1 cellular context compared by ENCODE assay signal in genomic region chr1:112508242-112509004, GRCh38.
TF ChIP-seq lines count a peak whose summit lies in the region.

TSS of gene WNT2B (plus strand) at chr1:112508965. CDS start at chr1:112509263, 298 bp downstream.

TF ChIP-seq in HEK293, 187 proteins besides CTCF, POLR2A, EP300 and RAD21 (continued from another document and continues in another):
- TF ChIP-seq ZNF555 (tag by site-specific recombination; conservative IDR thresholded peaks at IDR 0.05) (no peak), ZNF423 (tag by site-specific recombination; IDR thresholded peaks at IDR 0.05) (0 out of 2 replicates have a peak, but pooled peaks have one; percentile 13), ZSCAN4 (tag by site-specific recombination; IDR thresholded peaks at IDR 0.05) (peak; percentile 31; the same call in 1 of the 2 replicates), GLI2 (tag by site-specific recombination; IDR thresholded peaks at IDR 0.05; ENCODE audit: borderline replicate concordance, low read depth) (no peak), ZNF645 (tag by site-specific recombination; IDR thresholded peaks at IDR 0.05) (no peak), SP2 (tag by site-specific recombination; IDR thresholded peaks at IDR 0.05) (no peak; the same call in 1 of the 2 replicates), ZNF354C (tag by site-specific recombination; IDR thresholded peaks at IDR 0.05; ENCODE audit: borderline replicate concordance, low read depth) (no peak), ZIC2 (tag by site-specific recombination; IDR thresholded peaks at IDR 0.05) (peak; percentile 78), ZNF449 (tag by site-specific recombination; IDR thresholded peaks at IDR 0.05) (no peak; the same call in 1 of the 2 replicates), ZNF776 (tag by site-specific recombination; IDR thresholded peaks at IDR 0.05; ENCODE audit: borderline replicate concordance) (no peak), PBX3 (CRISPR knock-in tag; IDR thresholded peaks at IDR 0.05) (no peak), ZNF76 (tag by site-specific recombination; IDR thresholded peaks at IDR 0.05; ENCODE audit: borderline replicate concordance, low read depth) (peak; percentile 65; the same call in 1 of the 2 replicates), ZBTB6 (tag by site-specific recombination; IDR thresholded peaks at IDR 0.05) (no peak), GLI4 (tag by site-specific recombination; IDR thresholded peaks at IDR 0.05) (0 out of 2 replicates have a peak, but pooled peaks have one; percentile 35), ZNF214 (tag by site-specific recombination; IDR thresholded peaks at IDR 0.05; ENCODE audit: borderline replicate concordance) (no peak), ZBTB48 (tag by site-specific recombination; IDR thresholded peaks at IDR 0.05) (peak; percentile 94), ZNF658 (tag by site-specific recombination; IDR thresholded peaks at IDR 0.05) (no peak), ZNF639 (tag by site-specific recombination; IDR thresholded peaks at IDR 0.05) (no peak), KLF9 (tag by site-specific recombination; IDR thresholded peaks at IDR 0.05; ENCODE audit: low read depth) (no peak), KLF7 (tag by site-specific recombination; IDR thresholded peaks at IDR 0.05; ENCODE audit: borderline replicate concordance) (no peak), ZNF16 (tag by site-specific recombination; IDR thresholded peaks at IDR 0.05; ENCODE audit: low read depth) (no peak), ZNF514 (tag by site-specific recombination; IDR thresholded peaks at IDR 0.05) (no peak), TSHZ1 (tag by site-specific recombination; IDR thresholded peaks at IDR 0.05; ENCODE audit: borderline replicate concordance) (no peak), ZNF791 (tag by site-specific recombination; IDR thresholded peaks at IDR 0.05) (no peak), BCL11B (tag by site-specific recombination; IDR thresholded peaks at IDR 0.05; ENCODE audit: low read depth) (no peak), MEIS1 (CRISPR knock-in tag; IDR thresholded peaks at IDR 0.05; ENCODE audit: borderline replicate concordance) (no peak), ZNF621 (tag by site-specific recombination; IDR thresholded peaks at IDR 0.05) (no peak), ZNF2 (tag by site-specific recombination; IDR thresholded peaks at IDR 0.05) (0 out of 2 replicates have a peak, but pooled peaks have one; percentile 54), ZNF148 (tag by site-specific recombination; IDR thresholded peaks at IDR 0.05; ENCODE audit: borderline replicate concordance) (no peak), ZNF433 (tag by site-specific recombination; IDR thresholded peaks at IDR 0.05; ENCODE audit: low read depth) (no peak), ZNF18 (tag by site-specific recombination; IDR thresholded peaks at IDR 0.05) (no peak), FEZF1 (tag by site-specific recombination; IDR thresholded peaks at IDR 0.05) (no peak), ZNF133 (tag by site-specific recombination; IDR thresholded peaks at IDR 0.05) (peak; percentile 34; the same call in 1 of the 2 replicates), ZNF544 (tag by site-specific recombination; IDR thresholded peaks at IDR 0.05) (no peak), ZNF10 (tag by site-specific recombination; IDR thresholded peaks at IDR 0.05) (no peak), ZNF473 (tag by site-specific recombination; IDR thresholded peaks at IDR 0.05) (no peak), ZNF701 (tag by site-specific recombination; IDR thresholded peaks at IDR 0.05) (no peak), ZNF600 (tag by site-specific recombination; IDR thresholded peaks at IDR 0.05) (peak; percentile 56; the same call in 1 of the 2 replicates), ZNF521 (tag by site-specific recombination; IDR thresholded peaks at IDR 0.05) (no peak), INSM2 (tag by site-specific recombination; IDR thresholded peaks at IDR 0.05) (no peak), ZFP69B (tag by site-specific recombination; IDR thresholded peaks at IDR 0.05) (peak; percentile 84), ZNF529 (tag by site-specific recombination; IDR thresholded peaks at IDR 0.05; ENCODE audit: insufficient replicate concordance) (no peak), ZNF624 (tag by site-specific recombination; IDR thresholded peaks at IDR 0.05) (no peak), ZNF488 (tag by site-specific recombination; IDR thresholded peaks at IDR 0.05) (no peak), ZNF221 (tag by site-specific recombination; IDR thresholded peaks at IDR 0.05; ENCODE audit: borderline replicate concordance) (no peak), ZBTB8A (tag by site-specific recombination; IDR thresholded peaks at IDR 0.05) (peak; percentile 92), ZNF830 (tag by site-specific recombination; IDR thresholded peaks at IDR 0.05; ENCODE audit: low read depth) (no peak)
